1 cellular context compared by ENCODE assay signal in the genomic region with DNA sequence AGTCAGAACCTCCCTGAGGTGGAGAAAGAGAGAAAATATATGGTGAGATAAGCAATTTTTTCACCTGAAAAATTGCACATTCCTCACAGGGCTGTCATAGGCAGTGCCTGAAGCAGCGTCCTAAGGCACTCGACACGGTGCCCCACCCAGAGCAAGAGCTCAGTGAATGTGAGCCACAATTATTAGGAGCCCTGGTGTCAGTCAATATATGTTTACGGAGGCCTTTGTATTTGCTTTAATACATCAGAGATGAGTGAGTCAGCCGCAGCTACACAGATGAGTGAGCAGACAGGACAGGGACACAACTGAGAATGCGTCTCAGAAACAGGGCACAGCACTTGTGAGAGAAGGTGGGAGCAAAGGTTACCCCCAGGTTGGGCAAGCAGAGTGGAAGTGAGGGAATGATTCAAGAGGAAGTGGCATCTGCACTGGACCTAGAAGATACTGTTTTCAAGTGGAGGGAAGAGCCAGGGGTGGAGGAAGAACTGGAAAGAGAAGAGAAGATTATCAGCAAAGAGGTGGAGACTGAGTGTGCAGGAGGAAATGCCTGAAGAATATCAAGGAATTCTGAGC.
TF ChIP-seq lines count a peak whose summit lies in the region.

No MANE protein-coding gene starts in this region.

TF ChIP-seq in HCT116, 20 proteins besides CTCF, POLR2A, EP300 and RAD21 (continued from another document):
- TF ChIP-seq EZH2 (IDR thresholded peaks at IDR 0.05) = no peak
- no peak for TF ChIP-seq ELF1 (IDR thresholded peaks at IDR 0.05; ENCODE audit: borderline replicate concordance, low read depth)
- no peak for TF ChIP-seq EGR1 (IDR thresholded peaks at IDR 0.05; ENCODE audit: low read depth)
- no peak for TF ChIP-seq SP1 (IDR thresholded peaks at IDR 0.05; ENCODE audit: low read depth)
- TF ChIP-seq JUND (IDR thresholded peaks at IDR 0.05) = no peak
- no peak for TF ChIP-seq TCF7L2 (IDR thresholded peaks at IDR 0.05; ENCODE audit: borderline replicate concordance, extremely low read depth, insufficient read depth, insufficient read length)
- no peak for TF ChIP-seq EZH2phosphoT487 (IDR thresholded peaks at IDR 0.05; ENCODE audit: borderline replicate concordance)
- TF ChIP-seq ZFX (IDR thresholded peaks at IDR 0.05) = no peak
- TF ChIP-seq MAX (IDR thresholded peaks at IDR 0.05) = no peak
- no peak for TF ChIP-seq SRF (IDR thresholded peaks at IDR 0.05; ENCODE audit: low read depth)
- no peak for TF ChIP-seq CEBPB (IDR thresholded peaks at IDR 0.05; ENCODE audit: low read depth)
- no peak for TF ChIP-seq ATF3 (IDR thresholded peaks at IDR 0.05)
- TF ChIP-seq YY1 (IDR thresholded peaks at IDR 0.05; ENCODE audit: extremely low read depth, insufficient replicate concordance, low read depth, low read length) = no peak
- no peak for TF ChIP-seq POLR2AphosphoS5 (IDR thresholded peaks at IDR 0.05; ENCODE audit: low read depth, low read length)
- TF ChIP-seq, protein P1, sequence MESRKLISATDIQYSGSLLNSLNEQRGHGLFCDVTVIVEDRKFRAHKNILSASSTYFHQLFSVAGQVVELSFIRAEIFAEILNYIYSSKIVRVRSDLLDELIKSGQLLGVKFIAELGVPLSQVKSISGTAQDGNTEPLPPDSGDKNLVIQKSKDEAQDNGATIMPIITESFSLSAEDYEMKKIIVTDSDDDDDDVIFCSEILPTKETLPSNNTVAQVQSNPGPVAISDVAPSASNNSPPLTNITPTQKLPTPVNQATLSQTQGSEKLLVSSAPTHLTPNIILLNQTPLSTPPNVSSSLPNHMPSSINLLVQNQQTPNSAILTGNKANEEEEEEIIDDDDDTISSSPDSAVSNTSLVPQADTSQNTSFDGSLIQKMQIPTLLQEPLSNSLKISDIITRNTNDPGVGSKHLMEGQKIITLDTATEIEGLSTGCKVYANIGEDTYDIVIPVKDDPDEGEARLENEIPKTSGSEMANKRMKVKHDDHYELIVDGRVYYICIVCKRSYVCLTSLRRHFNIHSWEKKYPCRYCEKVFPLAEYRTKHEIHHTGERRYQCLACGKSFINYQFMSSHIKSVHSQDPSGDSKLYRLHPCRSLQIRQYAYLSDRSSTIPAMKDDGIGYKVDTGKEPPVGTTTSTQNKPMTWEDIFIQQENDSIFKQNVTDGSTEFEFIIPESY (IDR thresholded peaks at IDR 0.05; ENCODE audit: extremely low read depth, insufficient replicate concordance, low read length) = no peak
